ENCODE assay signal across 1 cellular context in genomic region chr2:225076125-225076524, GRCh38.
TF ChIP-seq lines count a peak whose summit lies in the region.

No MANE protein-coding gene starts in this region.

TF ChIP-seq in SK-N-SH, 30 proteins besides CTCF, POLR2A, EP300 and RAD21 (continued from another document):
- no peak for TF ChIP-seq IRF3 (IDR thresholded peaks at IDR 0.05; ENCODE audit: low read depth, low read length)
- TF ChIP-seq PBX3 (IDR thresholded peaks at IDR 0.05): peak; percentile 27; the same call in 1 of the 2 replicates
- TF ChIP-seq MEF2A (IDR thresholded peaks at IDR 0.05; ENCODE audit: borderline replicate concordance, low read depth): no peak
- TF ChIP-seq GABPA (IDR thresholded peaks at IDR 0.05; ENCODE audit: low read depth): no peak
- TF ChIP-seq POLR2AphosphoS5 (IDR thresholded peaks at IDR 0.05; ENCODE audit: low read depth, low read length): 0 out of 2 replicates have a peak, but pooled peaks have one; percentile 22
- no peak for TF ChIP-seq RXRA (IDR thresholded peaks at IDR 0.05; ENCODE audit: borderline replicate concordance, low read depth)
- no peak for TF ChIP-seq RCOR1 (IDR thresholded peaks at IDR 0.05; ENCODE audit: low read length)
- no peak for TF ChIP-seq ELF1 (IDR thresholded peaks at IDR 0.05)
- no peak for TF ChIP-seq USF2 (IDR thresholded peaks at IDR 0.05; ENCODE audit: borderline replicate concordance, low read depth, low read length)
- no peak for TF ChIP-seq MAX (IDR thresholded peaks at IDR 0.05; ENCODE audit: low read depth)
- no peak for TF ChIP-seq FOXJ3 (CRISPR knock-in tag; IDR thresholded peaks at IDR 0.05)
- no peak for TF ChIP-seq TAF1 (IDR thresholded peaks at IDR 0.05; ENCODE audit: borderline replicate concordance, low read depth, low read length)
- TF ChIP-seq EZH2phosphoT487 (IDR thresholded peaks at IDR 0.05; ENCODE audit: borderline replicate concordance, low read depth): no peak
- TF ChIP-seq NFIC (IDR thresholded peaks at IDR 0.05; ENCODE audit: borderline replicate concordance): 0 out of 2 replicates have a peak, but pooled peaks have one; percentile 51
- TF ChIP-seq REST (IDR thresholded peaks at IDR 0.05; ENCODE audit: low read depth, low read length): no peak
- TF ChIP-seq SIN3A (IDR thresholded peaks at IDR 0.05; ENCODE audit: borderline replicate concordance, low read depth, low read length): no peak
- TF ChIP-seq TEAD4 (IDR thresholded peaks at IDR 0.05; ENCODE audit: borderline replicate concordance, insufficient read depth): peak; percentile 64
